7 cellular contexts compared by ENCODE assay signal in the genomic region with DNA sequence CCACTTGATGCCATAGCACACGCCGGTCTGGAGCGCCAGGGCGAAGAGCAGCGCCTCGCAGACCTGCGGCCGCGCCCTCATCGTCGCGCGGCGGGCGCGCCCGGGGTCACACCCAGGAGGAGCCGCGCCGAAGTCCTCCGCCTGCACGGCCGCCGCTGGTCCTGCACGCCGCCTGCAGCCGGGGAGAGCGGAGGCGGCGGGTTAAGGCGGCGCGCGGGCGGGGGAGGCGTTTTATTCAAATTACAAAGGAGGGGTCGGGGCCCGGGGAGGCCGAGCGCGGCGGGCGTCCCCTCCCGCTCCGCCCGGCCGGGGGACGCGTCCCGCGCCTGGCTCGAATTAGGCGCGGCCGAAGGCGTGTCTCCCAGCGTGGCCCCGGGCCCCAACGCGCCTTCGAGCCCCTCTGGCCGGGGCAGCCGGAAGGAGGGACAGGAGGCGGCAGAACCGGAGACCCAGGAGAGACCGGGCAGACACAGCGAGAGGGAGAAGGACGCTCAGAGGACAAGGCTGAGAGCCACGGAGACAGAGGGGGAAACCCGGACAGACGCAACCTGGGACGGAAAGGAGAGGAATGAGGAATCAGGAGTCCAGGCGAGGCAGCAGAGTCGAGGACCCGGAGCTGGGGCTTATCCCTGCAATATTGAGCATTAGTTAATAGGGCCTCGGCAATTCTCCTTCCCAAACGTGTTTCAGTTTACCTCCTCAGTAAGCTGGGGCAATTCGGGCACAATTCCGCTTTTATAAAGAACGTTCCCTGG. TPM values are rescaled to one million over a fixed set of nuclear protein-coding genes. Genes with fewer than 3 reads are reported as not detected.
DNase-seq lines count a peak whose midpoint lies in the region; ATAC-seq and TF ChIP-seq lines count a peak whose summit lies in the region.

TSS of gene WNT11 (minus strand) at position 176 of the 755 bp plus-strand sequence. CDS start at position 81, 95 bp downstream.

- no CpG with 5 or more reads among the region's 80 CpGs for WGBS in neuronal stem cell (ENCODE audit: extremely low coverage in 2 of 2, insufficient read length in 2 of 2, insufficient replicate concordance in 1 of 2), 2 donors

- ATAC-seq in activated CD8-positive, alpha-beta T cell treated with anti-CD3 and anti-CD28 coated beads, Interleukin-2, amount 10 ng/mL, durations not matched to agents 7 days and 5 days, result no peak
- ATAC-seq in GM21515 (IDR thresholded peaks at IDR 0.05; ENCODE audit: unreplicated experiment), result no peak

- no peak within 1 kb of the TSS for H4K8ac ChIP-seq in neuronal stem cell (ENCODE audit: low read depth, low read length)

- H3K36me3 ChIP-seq in neuronal stem cell (replicated peaks in 1 of 2; ENCODE audit: control insufficient read depth in 2 of 2, insufficient read depth in 2 of 2, low read length in 2 of 2), result no peaks in the 10 kb centered on the region

- no peak within 1 kb of the TSS for H3K27ac Mint-ChIP-seq in activated CD8-positive, alpha-beta T cell treated with anti-CD3 and anti-CD28 coated beads, Interleukin-2, amount 10 ng/mL, durations not matched to agents 7 days and 5 days

- peak within 1 kb of the TSS; percentile 74 for H3K4me3 Mint-ChIP-seq in activated CD8-positive, alpha-beta T cell treated with anti-CD3 and anti-CD28 coated beads, Interleukin-2, amount 10 ng/mL, durations not matched to agents 7 days and 5 days

- peaks cover 40 to 97% (median 78%) of the 10 kb centered on the region in 3 experiments for H3K27me3 ChIP-seq in neuronal stem cell (ENCODE audit: control insufficient read depth in 3 of 3, insufficient read depth in 3 of 3, low read depth in 1 of 3, low read length in 3 of 3)

- DNase-seq in NCI-H146 (lab: John Stamatoyannopoulos, UW) (peak; percentile 81), fibroblast of villous mesenchyme (ENCODE audit: low read depth) (peak; percentile 29), neuronal stem cell (ENCODE audit: low spot score) (peak; percentile 76), inferior parietal cortex (ENCODE audit: extremely low spot score) (no peak)
- DNase-seq in activated CD8-positive, alpha-beta T cell treated with anti-CD3 and anti-CD28 coated beads, Interleukin-2, amount 10 ng/mL, durations not matched to agents 7 days and 5 days, result peak; percentile 49

- peak within 1 kb of the TSS; percentile 92 for H3K4me2 ChIP-seq in neuronal stem cell (ENCODE audit: insufficient read depth, low read length, poor library complexity, severe bottlenecking)

- no peak within 1 kb of the TSS for H4K91ac ChIP-seq in neuronal stem cell (ENCODE audit: low read depth, low read length, poor library complexity)

- H3K18ac ChIP-seq in neuronal stem cell (ENCODE audit: low read length), result peak within 1 kb of the TSS; percentile 95

- CTCF ChIA-PET in activated CD8-positive, alpha-beta T cell treated with anti-CD3 and anti-CD28 coated beads, Interleukin-2, amount 10 ng/mL, durations not matched to agents 7 days and 5 days (lab: Charles Lee), result interaction anchor here (0.7 to 5.6 kb wide), 33 partner anchors 7 to 480 kb away, joined by 3 to 206 read pairs (median 9); partner anchors contain the start of gene GVQW3

- H3K9ac ChIP-seq in neuronal stem cell (ENCODE audit: low read depth, low read length, poor library complexity), result peak within 1 kb of the TSS; percentile 88

- no peaks in the 10 kb centered on the region for H3K36me3 Mint-ChIP-seq in activated CD8-positive, alpha-beta T cell treated with anti-CD3 and anti-CD28 coated beads, Interleukin-2, amount 10 ng/mL, durations not matched to agents 7 days and 5 days (ENCODE audit: low read depth)

- POLR2A ChIA-PET in activated CD8-positive, alpha-beta T cell treated with anti-CD3 and anti-CD28 coated beads, Interleukin-2, amount 10 ng/mL, durations not matched to agents 7 days and 5 days (lab: Charles Lee), result interaction anchor here (0.6 kb wide), 1 partner anchor 247 kb away, joined by 4 read pairs; no protein-coding TSS in a partner anchor

- TF ChIP-seq CTCF in GM12875 (IDR thresholded peaks at IDR 0.05; ENCODE audit: borderline replicate concordance, insufficient read depth, low read depth, low read length) (no peak), fibroblast of villous mesenchyme (IDR thresholded peaks at IDR 0.05; ENCODE audit: insufficient read depth, low read depth, low read length) (no peak)

- peak within 1 kb of the TSS; percentile 26 for H2BK120ac ChIP-seq in neuronal stem cell (ENCODE audit: low read depth, low read length)

- H2BK15ac ChIP-seq in neuronal stem cell (ENCODE audit: low read length), result peak within 1 kb of the TSS; percentile 91

- H3K4me3 ChIP-seq in GM12875 (ENCODE audit: low read depth, low read length), result peak within 1 kb of the TSS; percentile 30
- peak within 1 kb of the TSS; percentile 51 for H3K4me3 ChIP-seq in fibroblast of villous mesenchyme (ENCODE audit: low read depth, low read length)
- peak within 1 kb of the TSS; percentile 39 to 75 for H3K4me3 ChIP-seq in neuronal stem cell (ENCODE audit: low read length in 2 of 2)

- H3K4ac ChIP-seq in neuronal stem cell (ENCODE audit: low read length), result no peak within 1 kb of the TSS

- no peak within 1 kb of the TSS for H2BK5ac ChIP-seq in neuronal stem cell (ENCODE audit: low read length)

- H3K4me1 Mint-ChIP-seq in activated CD8-positive, alpha-beta T cell treated with anti-CD3 and anti-CD28 coated beads, Interleukin-2, amount 10 ng/mL, durations not matched to agents 7 days and 5 days (ENCODE audit: low read depth), result peaks cover 23% of the 10 kb centered on the region

- peak within 1 kb of the TSS; percentile 82 for H3K14ac ChIP-seq in neuronal stem cell (ENCODE audit: low read length)

- H2AFZ ChIP-seq in neuronal stem cell (ENCODE audit: low read length), result peak within 1 kb of the TSS; percentile 94

- H3K23ac ChIP-seq in neuronal stem cell (ENCODE audit: low read depth, low read length, poor library complexity), result peak within 1 kb of the TSS; percentile 80

- H3K9me3 ChIP-seq in neuronal stem cell (replicated peaks in 1 of 2; ENCODE audit: control insufficient read depth in 2 of 2, insufficient read depth in 1 of 2, low read depth in 1 of 2, low read length in 2 of 2), result no peaks in the 10 kb centered on the region

- peak within 1 kb of the TSS; percentile 84 for H2BK12ac ChIP-seq in neuronal stem cell (ENCODE audit: low read length)

- peaks cover 43% of the 10 kb centered on the region for H3K27me3 Mint-ChIP-seq in activated CD8-positive, alpha-beta T cell treated with anti-CD3 and anti-CD28 coated beads, Interleukin-2, amount 10 ng/mL, durations not matched to agents 7 days and 5 days (ENCODE audit: low read depth)

- H3K79me1 ChIP-seq in neuronal stem cell (ENCODE audit: low read depth, low read length), result no peaks in the 10 kb centered on the region

- no peak within 1 kb of the TSS for H3K27ac ChIP-seq in neuronal stem cell (replicated peaks; ENCODE audit: low read length)

- peak within 1 kb of the TSS; percentile 94 for H2AK5ac ChIP-seq in neuronal stem cell (ENCODE audit: low read depth, low read length)

- H3K9me3 Mint-ChIP-seq in activated CD8-positive, alpha-beta T cell treated with anti-CD3 and anti-CD28 coated beads, Interleukin-2, amount 10 ng/mL, durations not matched to agents 7 days and 5 days (ENCODE audit: insufficient read depth), result no peaks in the 10 kb centered on the region

- peaks cover 20 to 28% of the 10 kb centered on the region in 2 donors for H3K4me1 ChIP-seq in neuronal stem cell (ENCODE audit: control insufficient read depth in 2 of 2, insufficient read depth in 1 of 2, low read depth in 1 of 2, low read length in 2 of 2)

RNA-seq across cellular contexts. Expression of gene WNT11, which starts in this region (rescaled TPM):
- under 1 TPM; 0.26 to 0.83 TPM for total RNA-seq in activated CD8-positive, alpha-beta T cell treated with anti-CD3 and anti-CD28 coated beads, Interleukin-2, amount 10 ng/mL, durations not matched to agents 7 days and 5 days
- total RNA-seq in fibroblast of villous mesenchyme, result under 0.01 TPM in 1 of 2 replicates, not detected in the other
- polyA plus RNA-seq in neuronal stem cell (2013, experiment 1 of 2), result 0.15 TPM
- 0.12 TPM for polyA plus RNA-seq in neuronal stem cell (2013, experiment 2 of 2)

Comparison
In these comparisons a context has a peak if more than half of its experiments do, and no peak if none do; other contexts are left out.
1. Peak in DNase-seq in activated CD8-positive, alpha-beta T cell treated with anti-CD3 and anti-CD28 coated beads, Interleukin-2, amount 10 ng/mL, durations not matched to agents 7 days and 5 days; RNA of the gene not detected or under 1 TPM.
2. Peak in DNase-seq and H3K4me3 ChIP-seq in fibroblast of villous mesenchyme; RNA of the gene not detected or under 1 TPM.